Comparison of ENCODE assay signal across 10 cellular contexts in genomic region chr3:31220431-31220830, GRCh38.
"Had no signal": no experiment of that assay in that cellular context is flagged by ENCODE, and none has a peak within 500 bp of the region (broad histone marks: within the 10 kb centered on the region; RNA-seq: fewer than 3 reads in every experiment).

No MANE protein-coding gene starts in this region.

- H3K36me3 ChIP-seq: colonic mucosa, thyroid gland had no signal

- H3K27ac ChIP-seq: colonic mucosa, SK-N-MC, thyroid gland had no signal

- H3K4me3 Mint-ChIP-seq: activated CD8-positive, alpha-beta T cell treated with anti-CD3 and anti-CD28 coated beads, Interleukin-2, amount 10 ng/mL, durations not matched to agents 7 days and 5 days; stimulated activated effector memory CD8-positive, alpha-beta T cell treated with anti-CD3 and anti-CD28 coated beads, Interleukin-12 subunit alpha, Interleukin-12 subunit beta, amount 100 ng/mL, for 72 hours had no signal

- H3K9me3 ChIP-seq: colonic mucosa, thyroid gland had no signal

- H3K36me3 Mint-ChIP-seq: stimulated activated effector memory CD8-positive, alpha-beta T cell treated with anti-CD3 and anti-CD28 coated beads, Interleukin-12 subunit alpha, Interleukin-12 subunit beta, amount 100 ng/mL, for 72 hours had no signal

- ATAC-seq: activated CD8-positive, alpha-beta T cell treated with anti-CD3 and anti-CD28 coated beads, Interleukin-2, amount 10 ng/mL, durations not matched to agents 7 days and 5 days; esophagus mucosa; left lobe of liver; stimulated activated effector memory CD8-positive, alpha-beta T cell treated with anti-CD3 and anti-CD28 coated beads, Interleukin-12 subunit alpha, Interleukin-12 subunit beta, amount 100 ng/mL, for 72 hours had no signal

- DNase-seq: activated CD4-positive, CD25-positive, alpha-beta regulatory T cell treated with anti-CD3 and anti-CD28 coated beads, Interleukin-2, amount 50 U/mL, for 72 hours; activated CD8-positive, alpha-beta T cell treated with anti-CD3 and anti-CD28 coated beads, Interleukin-2, amount 10 ng/mL, durations not matched to agents 7 days and 5 days; colonic mucosa; islet precursor cell; stimulated activated CD4-positive, alpha-beta T cell treated with anti-CD3 and anti-CD28 coated beads, Interleukin-2, amount 100 ng/mL, for 24 hours; thyroid gland had no signal

- H3K27me3 ChIP-seq: colonic mucosa, thyroid gland had no signal

- H3K4me3 ChIP-seq: colonic mucosa, SK-N-MC, thyroid gland had no signal

- H3K4me1 ChIP-seq: colonic mucosa had no signal

- H3K27ac Mint-ChIP-seq: activated CD8-positive, alpha-beta T cell treated with anti-CD3 and anti-CD28 coated beads, Interleukin-2, amount 10 ng/mL, durations not matched to agents 7 days and 5 days; stimulated activated effector memory CD8-positive, alpha-beta T cell treated with anti-CD3 and anti-CD28 coated beads, Interleukin-12 subunit alpha, Interleukin-12 subunit beta, amount 100 ng/mL, for 72 hours had no signal
